In the genomic region with DNA sequence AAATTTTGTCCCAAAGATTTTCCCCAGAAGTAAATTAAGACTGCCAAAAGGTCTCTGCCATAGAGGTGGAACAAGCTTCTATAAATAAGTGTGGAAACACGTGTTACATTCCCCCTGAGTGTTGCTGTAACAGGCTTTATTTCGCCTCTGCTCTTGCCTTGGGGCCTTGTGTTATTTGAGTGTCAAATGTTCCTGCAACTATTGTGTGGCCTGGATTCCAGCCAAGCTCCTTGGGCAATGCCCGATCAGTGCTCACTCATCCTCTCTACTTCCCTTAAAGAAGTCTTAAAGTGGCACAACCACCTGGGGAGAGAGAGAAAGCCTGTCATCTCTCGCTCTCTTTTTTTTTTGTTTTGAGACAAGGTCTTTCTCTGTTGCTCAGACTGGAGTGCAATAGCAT, we compare ENCODE assay signal across 8 cellular contexts.
DNase-seq lines count a peak whose midpoint lies in the region; ATAC-seq, FAIRE-seq and TF ChIP-seq lines count a peak whose summit lies in the region.

No MANE protein-coding gene starts in this region.

- no peak overlapping the region for H2AFZ ChIP-seq in smooth muscle cell (ENCODE audit: low read depth)

- no peaks in the 10 kb centered on the region for H3K9me3 ChIP-seq in pancreas
- H3K9me3 ChIP-seq in CD4-positive, alpha-beta memory T cell (ENCODE audit: control insufficient read depth in 1 of 2, low read length in 2 of 2) = no peaks in the 10 kb centered on the region
- no peaks in the 10 kb centered on the region for H3K9me3 ChIP-seq in smooth muscle cell (replicated peaks; ENCODE audit: low read depth)

- H3F3A ChIP-seq in smooth muscle cell (ENCODE audit: low read depth) = no peaks in the 10 kb centered on the region

- H3K27me3 ChIP-seq in HL-60 (ENCODE audit: insufficient read depth, poor library complexity, severe bottlenecking) (no peaks in the 10 kb centered on the region), pancreas (no peaks in the 10 kb centered on the region), smooth muscle cell (ENCODE audit: low read depth) (no peaks in the 10 kb centered on the region)
- no peaks in the 10 kb centered on the region for H3K27me3 ChIP-seq in CD4-positive, alpha-beta memory T cell (ENCODE audit: insufficient read depth, low read length)

- H3K27ac Mint-ChIP-seq in CD4-positive, alpha-beta memory T cell = no peak overlapping the region

- no peak for FAIRE-seq in pancreas (lab: Jason Lieb, UNC)

- TF ChIP-seq CTCF in HL-60 (IDR thresholded peaks at IDR 0.05; ENCODE audit: insufficient read depth, low read length) (no peak), pancreas (IDR thresholded peaks at IDR 0.05) (no peak), smooth muscle cell (IDR thresholded peaks at IDR 0.05; ENCODE audit: borderline replicate concordance, insufficient read depth, poor library complexity, severe bottlenecking) (no peak)

- no peak overlapping the region for H3K4me2 ChIP-seq in smooth muscle cell

- H3K4me1 ChIP-seq in pancreas (peaks cover 0 to 8% (median 0%) of the 10 kb centered on the region in 3 donors), smooth muscle cell (ENCODE audit: low read depth) (no peaks in the 10 kb centered on the region)
- H3K4me1 ChIP-seq in CD4-positive, alpha-beta memory T cell (ENCODE audit: insufficient read depth, low read length) = peaks cover 8% of the 10 kb centered on the region

- ATAC-seq in esophagus mucosa (peak; percentile 96), pancreas (peak; percentile 72 to 92 (median 85)), HG02588 (IDR thresholded peaks at IDR 0.05; ENCODE audit: unreplicated experiment) (no peak), HG03432 (IDR thresholded peaks at IDR 0.05; ENCODE audit: unreplicated experiment) (no peak)

- H3K4me1 Mint-ChIP-seq in CD4-positive, alpha-beta memory T cell = peaks cover 0 to 14% (median 4%) of the 10 kb centered on the region in 4 donors

- H4K20me1 ChIP-seq in smooth muscle cell (ENCODE audit: low read depth) = no peaks in the 10 kb centered on the region

- POLR2A ChIA-PET in CD4-positive, alpha-beta memory T cell (lab: Charles Lee; ENCODE audit: partially characterized antibody) = no interaction called here

- CTCF ChIA-PET in CD4-positive, alpha-beta memory T cell (lab: Charles Lee; ENCODE audit: partially characterized antibody) = interaction anchor here (0.6 kb wide), 1 partner anchor 45 kb away, joined by 3 read pairs; no protein-coding TSS in a partner anchor

- WGBS in pancreas, 2 donors = 20 to 24% methylated on average over 4 of the region's 4 CpGs
- 59% methylated on average over 4 of the region's 4 CpGs for WGBS in smooth muscle cell (ENCODE audit: low lambda C conversion rate)

- no peak overlapping the region for H3K4me3 ChIP-seq in HL-60 (replicated peaks; ENCODE audit: insufficient read depth, low read length)
- H3K4me3 ChIP-seq in pancreas = no peak overlapping the region
- H3K4me3 ChIP-seq in CD4-positive, alpha-beta memory T cell (ENCODE audit: low read length in 2 of 2) = no peak overlapping the region
- H3K4me3 ChIP-seq in smooth muscle cell = no peak overlapping the region

- peaks cover 0 to 4% (median 1%) of the 10 kb centered on the region in 8 donors for H3K9me3 Mint-ChIP-seq in CD4-positive, alpha-beta memory T cell

- DNase-seq in HL-60 (ENCODE audit: low read depth in 1 of 2, low spot score in 1 of 2) = peak; percentile 91 to 99
- peak; percentile 89 to 93 for DNase-seq in NOMO-1 (lab: John Stamatoyannopoulos, UW; ENCODE audit: unreplicated experiment in 2 of 2)
- DNase-seq in pancreas = peak; percentile 70 to 86 (median 80)
- DNase-seq in CD4-positive, alpha-beta memory T cell = no peak
- no peak for DNase-seq in smooth muscle cell (lab: John Stamatoyannopoulos, UW; ENCODE audit: unreplicated experiment)

- H3K27ac ChIP-seq in HL-60 (replicated peaks) (peak overlapping the region; percentile 43), pancreas (peak overlapping the region in 2 of 4 donors; percentile 9 to 17), smooth muscle cell (ENCODE audit: low read depth) (no peak overlapping the region)
- no peak overlapping the region for H3K27ac ChIP-seq in CD4-positive, alpha-beta memory T cell (ENCODE audit: low read depth, low read length)

- H3K36me3 ChIP-seq in pancreas = no peaks in the 10 kb centered on the region
- no peaks in the 10 kb centered on the region for H3K36me3 ChIP-seq in CD4-positive, alpha-beta memory T cell (ENCODE audit: insufficient read depth, low read length)
- no peaks in the 10 kb centered on the region for H3K36me3 ChIP-seq in smooth muscle cell (ENCODE audit: low read depth)

- H3K27me3 Mint-ChIP-seq in CD4-positive, alpha-beta memory T cell = peaks cover 6 to 16% of the 10 kb centered on the region in 2 donors

- H3K4me3 Mint-ChIP-seq in CD4-positive, alpha-beta memory T cell = no peak overlapping the region

- no peaks in the 10 kb centered on the region for H3K36me3 Mint-ChIP-seq in CD4-positive, alpha-beta memory T cell

- intact Hi-C loops in pancreas (cut with DNase I) = no loop called here
- intact Hi-C loops in CD4-positive, alpha-beta memory T cell (cut with micrococcal nuclease) = no loop called here

- H3K79me2 ChIP-seq in smooth muscle cell (ENCODE audit: low read depth) = no peaks in the 10 kb centered on the region

- no peak overlapping the region for H3K9ac ChIP-seq in smooth muscle cell (ENCODE audit: low read depth)

Comparison
In these comparisons a context has a peak if more than half of its experiments do, and no peak if none do; other contexts are left out.
1. DNase-seq: peak in HL-60 (2 of 2), NOMO-1 (2 of 2) and pancreas (6 of 6); none in CD4-positive, alpha-beta memory T cell (0 of 5) and smooth muscle cell (single experiment).
2. ATAC-seq: peak in esophagus mucosa (single experiment) and pancreas (4 of 4); none in HG02588 (single experiment) and HG03432 (single experiment).